Comparison of ENCODE assay signal across 8 cellular contexts in the genomic region with DNA sequence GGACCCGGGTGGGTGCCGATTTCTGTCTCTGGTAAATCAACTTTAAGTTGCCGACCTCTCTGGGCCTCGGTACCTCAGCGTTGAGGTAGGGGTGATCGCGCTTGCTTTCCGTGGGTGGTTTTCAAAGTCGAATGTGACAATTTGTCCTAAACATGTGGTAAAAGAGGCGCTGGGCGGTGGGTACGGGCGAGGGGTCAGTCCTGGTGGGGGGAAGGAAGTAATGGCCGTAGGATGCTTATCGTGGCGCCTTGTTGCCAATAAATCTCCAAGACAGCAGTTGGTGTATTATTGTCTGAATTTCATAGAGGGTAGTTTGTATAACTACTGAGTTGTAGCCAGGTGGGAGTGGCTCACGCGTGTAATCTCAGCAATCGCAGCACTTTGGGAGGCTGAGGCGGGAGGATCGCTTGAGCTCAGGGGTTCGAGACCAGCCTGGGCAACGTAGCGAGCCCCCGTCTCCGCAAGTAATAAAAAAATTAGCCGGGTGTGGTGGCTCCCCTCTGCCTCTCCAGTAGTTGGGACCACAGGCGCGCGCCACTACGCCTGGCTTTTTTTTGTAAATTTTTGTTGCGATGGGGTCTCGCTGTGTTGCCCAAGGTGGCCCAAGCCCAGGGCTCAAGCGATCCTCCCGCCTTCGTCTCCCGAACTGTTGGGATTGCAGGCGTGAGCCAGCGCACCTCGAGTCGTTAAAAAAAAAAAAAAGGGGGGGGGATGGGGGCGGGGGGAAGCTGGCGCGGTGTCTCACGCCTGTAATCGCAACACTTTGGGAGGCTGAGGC. TPM values are rescaled to one million over a fixed set of nuclear protein-coding genes. Genes with fewer than 3 reads are reported as not detected.
DNase-seq lines count a peak whose midpoint lies in the region; ATAC-seq and TF ChIP-seq lines count a peak whose summit lies in the region.

No MANE protein-coding gene starts in this region.

- no peak for TF ChIP-seq CTCF in CD4-positive, alpha-beta T cell (IDR thresholded peaks at IDR 0.05)
- TF ChIP-seq CTCF in HL-60 (IDR thresholded peaks at IDR 0.05; ENCODE audit: insufficient read depth, low read length) (no peak), brain microvascular endothelial cell (IDR thresholded peaks at IDR 0.05; ENCODE audit: low read depth, low read length, missing control alignments) (no peak)

- H3K27me3 Mint-ChIP-seq in CD4-positive, alpha-beta T cell, result no peaks in the 10 kb centered on the region

- peak overlapping the region in 1 of 2 experiments; percentile 31 for H3K23ac ChIP-seq in mesenchymal stem cell (ENCODE audit: low read length in 2 of 2)

- peak overlapping the region; percentile 15 for H2BK120ac ChIP-seq in mesenchymal stem cell (ENCODE audit: low read depth, low read length)

- peak overlapping the region; percentile 92 for H3K27ac Mint-ChIP-seq in CD4-positive, alpha-beta T cell

- WGBS in mesenchymal stem cell, result 53% methylated on average over 46 of the region's 46 CpGs

- H2BK12ac ChIP-seq in mesenchymal stem cell (ENCODE audit: low read length in 2 of 2), result no peak overlapping the region

- no peaks in the 10 kb centered on the region for H3K9me3 ChIP-seq in CD4-positive, alpha-beta T cell (ENCODE audit: control insufficient read depth, low read length)
- H3K9me3 ChIP-seq in mesenchymal stem cell (ENCODE audit: control insufficient read depth, low read length), result no peaks in the 10 kb centered on the region

- in situ Hi-C loops in brain microvascular endothelial cell (cut with HindIII; ENCODE audit: low pct_ligation_motif_present, low sequenced_read_pairs), result no loop called here

- peak overlapping the region; percentile 98 for H3K9ac ChIP-seq in mesenchymal stem cell (ENCODE audit: low read length)

- no peak overlapping the region for H2AK5ac ChIP-seq in mesenchymal stem cell (ENCODE audit: low read length, severe bottlenecking)

- peak overlapping the region; percentile 69 for H3K27ac ChIP-seq in CD4-positive, alpha-beta T cell (ENCODE audit: low read depth, low read length)
- H3K27ac ChIP-seq in HL-60 (replicated peaks) (peak overlapping the region; percentile 75), brain microvascular endothelial cell (peak overlapping the region; percentile 94), mesenchymal stem cell (ENCODE audit: low read length, poor library complexity, severe bottlenecking) (no peak overlapping the region)

- peak overlapping the region; percentile 43 for H2AFZ ChIP-seq in mesenchymal stem cell (ENCODE audit: low read depth, low read length)

- intact Hi-C loops in CD4-positive, alpha-beta T cell (cut with DNase I, micrococcal nuclease), result loop anchor here (1.0 to 2.0 kb wide), 4 partner anchors 17 to 105 kb away; a partner anchor contains a TSS

- no peak overlapping the region for H4K91ac ChIP-seq in mesenchymal stem cell (ENCODE audit: low read length)

- CTCF ChIA-PET in CD4-positive, alpha-beta T cell (lab: Charles Lee), result interaction anchor here (1.3 kb wide), 1 partner anchor 50 kb away, joined by 3 read pairs; no protein-coding TSS in a partner anchor

- H3K4ac ChIP-seq in mesenchymal stem cell (ENCODE audit: low read depth in 1 of 2, low read length in 2 of 2), result peak overlapping the region in 1 of 2 experiments; percentile 88

- H4K8ac ChIP-seq in mesenchymal stem cell (ENCODE audit: low read length), result peak overlapping the region; percentile 94

- peak overlapping the region; percentile 80 for H2BK15ac ChIP-seq in mesenchymal stem cell (ENCODE audit: low read depth, poor library complexity, severe bottlenecking)

- peaks cover 44% of the 10 kb centered on the region for H3K79me1 ChIP-seq in mesenchymal stem cell (replicated peaks; ENCODE audit: low read length, poor library complexity, severe bottlenecking)

- no peaks in the 10 kb centered on the region for H3K27me3 ChIP-seq in CD4-positive, alpha-beta T cell (ENCODE audit: control insufficient read depth, insufficient read depth, low read length)
- H3K27me3 ChIP-seq in HL-60 (ENCODE audit: insufficient read depth, poor library complexity, severe bottlenecking), result no peaks in the 10 kb centered on the region
- no peaks in the 10 kb centered on the region for H3K27me3 ChIP-seq in brain microvascular endothelial cell (replicated peaks)
- no peaks in the 10 kb centered on the region for H3K27me3 ChIP-seq in mesenchymal stem cell (ENCODE audit: control insufficient read depth in 1 of 2, insufficient read depth in 1 of 2, low read length in 2 of 2)

- H3K36me3 ChIP-seq in brain microvascular endothelial cell (replicated peaks) (peaks cover 23% of the 10 kb centered on the region), mesenchymal stem cell (ENCODE audit: control insufficient read depth in 1 of 2, insufficient read depth in 2 of 2, low read depth in 1 of 2, low read length in 2 of 2) (peaks cover 28 to 41% of the 10 kb centered on the region in 2 experiments)

- no peak overlapping the region for H3K14ac ChIP-seq in mesenchymal stem cell (ENCODE audit: low read length in 2 of 2)

- peaks cover 56% of the 10 kb centered on the region for H3K36me3 Mint-ChIP-seq in CD4-positive, alpha-beta T cell (ENCODE audit: low read depth)

- peak overlapping the region in 1 of 2 experiments; percentile 52 for H3K18ac ChIP-seq in mesenchymal stem cell (ENCODE audit: low read depth in 1 of 2, low read length in 2 of 2)

- H3K4me2 ChIP-seq in mesenchymal stem cell (ENCODE audit: low read length, poor library complexity, severe bottlenecking), result peak overlapping the region; percentile 93

- peaks cover 35% of the 10 kb centered on the region for H3K4me1 Mint-ChIP-seq in CD4-positive, alpha-beta T cell (ENCODE audit: low read depth)

- peak overlapping the region; percentile 46 for H2BK5ac ChIP-seq in mesenchymal stem cell (ENCODE audit: low read depth, low read length, poor library complexity, severe bottlenecking)

- no peaks in the 10 kb centered on the region for H3K9me3 Mint-ChIP-seq in CD4-positive, alpha-beta T cell

- peaks cover 32% of the 10 kb centered on the region for H3K4me1 ChIP-seq in mesenchymal stem cell (ENCODE audit: control insufficient read depth, insufficient read depth, low read depth, low read length)

- POLR2A ChIA-PET in CD4-positive, alpha-beta T cell (lab: Charles Lee), result interaction anchor here (1.0 kb wide), 1 partner anchor 16 kb away, joined by 4 read pairs; no protein-coding TSS in a partner anchor

- H3K4me3 Mint-ChIP-seq in CD4-positive, alpha-beta T cell, result peak overlapping the region; percentile 91

- peak; percentile 2 for ATAC-seq in CD4-positive, alpha-beta T cell (ENCODE audit: poor library complexity)
- ATAC-seq in GM21723 (IDR thresholded peaks at IDR 0.05; ENCODE audit: unreplicated experiment), result no peak
- no peak for ATAC-seq in HG03457 (IDR thresholded peaks at IDR 0.05; ENCODE audit: unreplicated experiment)

- DNase-seq in CD4-positive, alpha-beta T cell, result no peak
- DNase-seq in HL-60 (ENCODE audit: low read depth in 1 of 2, low spot score in 1 of 2), result no peak
- DNase-seq in brain microvascular endothelial cell, result no peak
- DNase-seq in mesenchymal stem cell, result no peak
- DNase-seq in NCI-H524 (lab: John Stamatoyannopoulos, UW), result no peak
- no peak for DNase-seq in NCI-H2196 treated with DMSO at 0.1 percent for 48 hours (lab: John Stamatoyannopoulos, UW; ENCODE audit: unreplicated experiment)

- H3K4me3 ChIP-seq in HL-60 (replicated peaks; ENCODE audit: insufficient read depth, low read length) (peak overlapping the region; percentile 87), brain microvascular endothelial cell (ENCODE audit: low read depth, low read length) (peak overlapping the region; percentile 95), mesenchymal stem cell (ENCODE audit: insufficient read depth in 1 of 2, low read depth in 1 of 2, low read length in 2 of 2) (peak overlapping the region; percentile 96)

RNA-seq across cellular contexts. Expression of a gene that starts 0.7 kb away (rescaled TPM):
- total RNA-seq in CD4-positive, alpha-beta T cell, result 100 to 1,000 TPM in 1 of 2 experiments, 10 to 100 TPM in 1; 96.1 to 103 TPM
- 75.0 TPM for polyA plus RNA-seq in mesenchymal stem cell (2013, experiment 1 of 2)
- 76.6 TPM for polyA plus RNA-seq in mesenchymal stem cell (2013, experiment 2 of 2)

RNA-seq across cellular contexts. Expression of a gene that starts 0.9 kb away (rescaled TPM):
- 10 to 100 TPM; 14.0 to 14.4 TPM for total RNA-seq in CD4-positive, alpha-beta T cell
- polyA plus RNA-seq in mesenchymal stem cell (2013, experiment 1 of 2), result 11.8 TPM
- polyA plus RNA-seq in mesenchymal stem cell (2013, experiment 2 of 2), result 12.1 TPM

RNA-seq across cellular contexts. Expression of a gene that starts 16.5 kb away (rescaled TPM):
- under 1 TPM; 0.81 to 0.96 TPM for total RNA-seq in CD4-positive, alpha-beta T cell
- polyA plus RNA-seq in mesenchymal stem cell (2013, experiment 1 of 2), result 3.1 TPM
- 2.9 TPM for polyA plus RNA-seq in mesenchymal stem cell (2013, experiment 2 of 2)

RNA-seq across cellular contexts. Expression of a gene that starts 35.4 kb away (rescaled TPM):
- 10 to 100 TPM; 15.5 to 20.7 TPM for total RNA-seq in CD4-positive, alpha-beta T cell
- polyA plus RNA-seq in mesenchymal stem cell (2013, experiment 1 of 2), result 10.0 TPM
- 9.9 TPM for polyA plus RNA-seq in mesenchymal stem cell (2013, experiment 2 of 2)

RNA-seq across cellular contexts. Expression of a gene that starts 54.5 kb away (rescaled TPM):
- 10 to 100 TPM in 1 of 2 experiments, 1 to 10 TPM in 1; 8.5 to 11.5 TPM for total RNA-seq in CD4-positive, alpha-beta T cell
- 7.2 TPM for polyA plus RNA-seq in mesenchymal stem cell (2013, experiment 1 of 2)
- 7.1 TPM for polyA plus RNA-seq in mesenchymal stem cell (2013, experiment 2 of 2)
